Comparison of ENCODE assay signal across 1 cellular context in the genomic region with DNA sequence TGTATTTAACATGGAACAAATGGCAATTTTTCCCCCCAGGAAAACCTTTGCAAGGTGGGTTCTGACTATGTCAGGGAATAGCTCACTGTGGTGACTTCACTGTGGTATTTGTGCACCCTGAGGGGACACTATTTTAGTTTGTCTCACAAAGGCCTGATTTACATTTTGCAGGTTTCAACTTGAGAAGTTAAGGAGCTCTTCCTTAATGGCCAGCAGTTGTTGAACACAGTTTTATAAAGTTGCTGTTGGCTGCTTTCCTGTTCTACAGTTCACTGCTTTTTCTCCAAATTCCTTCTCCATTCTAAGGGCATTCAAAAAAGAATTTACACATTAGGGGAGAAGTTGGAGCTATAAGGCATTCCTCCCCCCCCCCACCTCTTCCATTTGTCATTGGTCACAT.
A peak's percentile ranks its signal among the peaks of the same experiment; 100 is the strongest.
TF ChIP-seq lines count a peak whose summit lies in the region.

No MANE protein-coding gene starts in this region.

TF ChIP-seq in GM12878, 131 proteins besides CTCF, POLR2A, EP300 and RAD21 (continued from another document):
- TF ChIP-seq, protein P1, sequence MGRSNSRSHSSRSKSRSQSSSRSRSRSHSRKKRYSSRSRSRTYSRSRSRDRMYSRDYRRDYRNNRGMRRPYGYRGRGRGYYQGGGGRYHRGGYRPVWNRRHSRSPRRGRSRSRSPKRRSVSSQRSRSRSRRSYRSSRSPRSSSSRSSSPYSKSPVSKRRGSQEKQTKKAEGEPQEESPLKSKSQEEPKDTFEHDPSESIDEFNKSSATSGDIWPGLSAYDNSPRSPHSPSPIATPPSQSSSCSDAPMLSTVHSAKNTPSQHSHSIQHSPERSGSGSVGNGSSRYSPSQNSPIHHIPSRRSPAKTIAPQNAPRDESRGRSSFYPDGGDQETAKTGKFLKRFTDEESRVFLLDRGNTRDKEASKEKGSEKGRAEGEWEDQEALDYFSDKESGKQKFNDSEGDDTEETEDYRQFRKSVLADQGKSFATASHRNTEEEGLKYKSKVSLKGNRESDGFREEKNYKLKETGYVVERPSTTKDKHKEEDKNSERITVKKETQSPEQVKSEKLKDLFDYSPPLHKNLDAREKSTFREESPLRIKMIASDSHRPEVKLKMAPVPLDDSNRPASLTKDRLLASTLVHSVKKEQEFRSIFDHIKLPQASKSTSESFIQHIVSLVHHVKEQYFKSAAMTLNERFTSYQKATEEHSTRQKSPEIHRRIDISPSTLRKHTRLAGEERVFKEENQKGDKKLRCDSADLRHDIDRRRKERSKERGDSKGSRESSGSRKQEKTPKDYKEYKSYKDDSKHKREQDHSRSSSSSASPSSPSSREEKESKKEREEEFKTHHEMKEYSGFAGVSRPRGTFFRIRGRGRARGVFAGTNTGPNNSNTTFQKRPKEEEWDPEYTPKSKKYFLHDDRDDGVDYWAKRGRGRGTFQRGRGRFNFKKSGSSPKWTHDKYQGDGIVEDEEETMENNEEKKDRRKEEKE (IDR thresholded peaks at IDR 0.05) = no peak
- TF ChIP-seq, protein P2, sequence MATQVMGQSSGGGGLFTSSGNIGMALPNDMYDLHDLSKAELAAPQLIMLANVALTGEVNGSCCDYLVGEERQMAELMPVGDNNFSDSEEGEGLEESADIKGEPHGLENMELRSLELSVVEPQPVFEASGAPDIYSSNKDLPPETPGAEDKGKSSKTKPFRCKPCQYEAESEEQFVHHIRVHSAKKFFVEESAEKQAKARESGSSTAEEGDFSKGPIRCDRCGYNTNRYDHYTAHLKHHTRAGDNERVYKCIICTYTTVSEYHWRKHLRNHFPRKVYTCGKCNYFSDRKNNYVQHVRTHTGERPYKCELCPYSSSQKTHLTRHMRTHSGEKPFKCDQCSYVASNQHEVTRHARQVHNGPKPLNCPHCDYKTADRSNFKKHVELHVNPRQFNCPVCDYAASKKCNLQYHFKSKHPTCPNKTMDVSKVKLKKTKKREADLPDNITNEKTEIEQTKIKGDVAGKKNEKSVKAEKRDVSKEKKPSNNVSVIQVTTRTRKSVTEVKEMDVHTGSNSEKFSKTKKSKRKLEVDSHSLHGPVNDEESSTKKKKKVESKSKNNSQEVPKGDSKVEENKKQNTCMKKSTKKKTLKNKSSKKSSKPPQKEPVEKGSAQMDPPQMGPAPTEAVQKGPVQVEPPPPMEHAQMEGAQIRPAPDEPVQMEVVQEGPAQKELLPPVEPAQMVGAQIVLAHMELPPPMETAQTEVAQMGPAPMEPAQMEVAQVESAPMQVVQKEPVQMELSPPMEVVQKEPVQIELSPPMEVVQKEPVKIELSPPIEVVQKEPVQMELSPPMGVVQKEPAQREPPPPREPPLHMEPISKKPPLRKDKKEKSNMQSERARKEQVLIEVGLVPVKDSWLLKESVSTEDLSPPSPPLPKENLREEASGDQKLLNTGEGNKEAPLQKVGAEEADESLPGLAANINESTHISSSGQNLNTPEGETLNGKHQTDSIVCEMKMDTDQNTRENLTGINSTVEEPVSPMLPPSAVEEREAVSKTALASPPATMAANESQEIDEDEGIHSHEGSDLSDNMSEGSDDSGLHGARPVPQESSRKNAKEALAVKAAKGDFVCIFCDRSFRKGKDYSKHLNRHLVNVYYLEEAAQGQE (IDR thresholded peaks at IDR 0.05; ENCODE audit: low read depth, low read length) = no peak
- TF ChIP-seq IKZF1 (conservative IDR thresholded peaks at IDR 0.05) (0 out of 2 replicates have a peak, but pooled peaks have one; percentile 31), MTA2 (IDR thresholded peaks at IDR 0.05; ENCODE audit: low read depth) (peak; percentile 13; the same call in 1 of the 2 replicates), RUNX3 (IDR thresholded peaks at IDR 0.05; ENCODE audit: low read length) (peak; percentile 46; the same call in 1 of the 2 replicates)
